ENCODE assay signal across 6 cellular contexts in the genomic region with DNA sequence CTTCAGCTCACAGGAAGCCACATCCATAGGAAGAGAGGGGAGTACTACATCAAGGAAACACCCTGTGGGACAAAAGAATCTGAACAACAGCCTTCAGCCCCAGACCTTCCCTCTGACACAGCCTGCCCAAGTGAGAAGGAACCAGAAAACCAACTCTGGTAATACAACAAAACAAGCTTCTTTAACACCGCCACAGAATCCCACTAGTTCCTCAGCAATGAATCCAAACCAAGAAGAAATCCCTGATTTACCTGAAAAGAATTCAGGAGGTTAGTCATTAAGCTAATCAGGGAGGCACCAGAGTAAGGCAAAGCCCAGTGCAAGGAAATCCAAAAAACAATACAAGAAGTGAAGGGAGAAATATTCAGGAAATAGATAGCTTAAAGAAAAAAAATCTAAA.
A peak's percentile ranks its signal among the peaks of the same experiment; 100 is the strongest.
DNase-seq lines count a peak whose midpoint lies in the region; ATAC-seq, FAIRE-seq and TF ChIP-seq lines count a peak whose summit lies in the region.
"Not testable (repeated sequence)": the region's sequence is repeated elsewhere in the genome, so short reads cannot be mapped to it uniquely, and the experiment has no call there.

No MANE protein-coding gene starts in this region.

- CTCF ChIA-PET in Calu3 (lab: Charles Lee) = interaction anchor here (0.6 kb wide), 1 partner anchor 776 kb away, joined by 3 read pairs; no protein-coding TSS in a partner anchor

- H3K27ac ChIP-seq in RWPE2 (ENCODE audit: poor library complexity, severe bottlenecking) (peak overlapping the region; percentile 44), epithelial cell of prostate (peak overlapping the region; percentile 53)
- H3K27ac ChIP-seq in keratinocyte (ENCODE audit: control insufficient read depth, insufficient read depth, low read length) = not testable (repeated sequence)

- H2AFZ ChIP-seq in keratinocyte (ENCODE audit: control insufficient read depth, low read length) = peak overlapping the region; percentile 46

- 0 out of 3 replicates have a peak, but pooled peaks have one; percentile 23 for ATAC-seq in RWPE2 (ENCODE audit: low read depth)

- H3K4me3 ChIP-seq in RWPE2 (ENCODE audit: severe bottlenecking); bronchial epithelial cell (ENCODE audit: low read depth, low read length); keratinocyte (ENCODE audit: control insufficient read depth in 2 of 3, extremely low read depth in 1 of 3, insufficient read depth in 2 of 3, low read depth in 1 of 3, low read length in 3 of 3): not testable (repeated sequence)

- peaks cover 12% of the 10 kb centered on the region for H3K4me1 ChIP-seq in RWPE2 (ENCODE audit: insufficient read depth, poor library complexity, severe bottlenecking)
- peaks cover 12% of the 10 kb centered on the region for H3K4me1 ChIP-seq in keratinocyte (ENCODE audit: control insufficient read depth, extremely low read depth, insufficient read depth, low read length)

- not testable (repeated sequence) for H3K9me1 ChIP-seq in keratinocyte (ENCODE audit: control insufficient read depth, extremely low read depth, insufficient read depth, low read length)

- not testable (repeated sequence) for H3K4me3 Mint-ChIP-seq in Calu3 (ENCODE audit: low read depth, unreplicated experiment)

- H3K36me3 Mint-ChIP-seq in Calu3 (ENCODE audit: insufficient read depth, unreplicated experiment) = not testable (repeated sequence)

- H3K27me3 ChIP-seq in RWPE2 (ENCODE audit: insufficient read depth, poor library complexity, severe bottlenecking); bronchial epithelial cell (ENCODE audit: control insufficient read depth, insufficient read depth, low read length); keratinocyte (ENCODE audit: control insufficient read depth, extremely low read depth, insufficient read depth, low read length): not testable (repeated sequence)

- H3K9me3 Mint-ChIP-seq in Calu3 (ENCODE audit: low read depth, unreplicated experiment) = not testable (repeated sequence)

- not testable (repeated sequence) for H3K36me3 ChIP-seq in RWPE2 (ENCODE audit: low read depth); bronchial epithelial cell (ENCODE audit: control insufficient read depth, insufficient read depth, low read length); keratinocyte (ENCODE audit: control insufficient read depth in 2 of 2, extremely low read depth in 1 of 2, insufficient read depth in 2 of 2, low read length in 2 of 2)

- dilution Hi-C loops in keratinocyte (cut with MboI; ENCODE audit: extremely low pct_ligation_motif_present, low sequenced_read_pairs) = not testable (repeated sequence)

- TF ChIP-seq CTCF in Calu3 (IDR thresholded peaks at IDR 0.05; ENCODE audit: unreplicated experiment); RWPE2 (IDR thresholded peaks at IDR 0.05; ENCODE audit: poor library complexity, severe bottlenecking); bronchial epithelial cell (IDR thresholded peaks at IDR 0.05; ENCODE audit: insufficient read depth, low read length, severe bottlenecking); keratinocyte (optimal IDR thresholded peaks at IDR 0.05 in 1 of 3, IDR thresholded peaks at IDR 0.05 in 1 of 3, conservative IDR thresholded peaks at IDR 0.05 in 1 of 3; ENCODE audit: extremely low read depth in 1 of 3, insufficient read depth in 2 of 3, low read length in 3 of 3): not testable (repeated sequence)

- not testable (repeated sequence) for DNase-seq in Calu3; RWPE2 (ENCODE audit: low spot score); epithelial cell of prostate (ENCODE audit: low read depth, low spot score); keratinocyte (ENCODE audit: low read depth, low spot score)
- DNase-seq in bronchial epithelial cell (ENCODE audit: low read depth) (peak; percentile 54), renal cortical epithelial cell (ENCODE audit: low read depth) (peak; percentile 62)

- H3K9me3 ChIP-seq in RWPE2 (ENCODE audit: severe bottlenecking); keratinocyte (ENCODE audit: control insufficient read depth, low read depth, low read length): not testable (repeated sequence)

- H3K4me2 ChIP-seq in keratinocyte (ENCODE audit: control insufficient read depth, extremely low read depth, insufficient read depth, low read depth, low read length) = peak overlapping the region; percentile 35

- H3K27ac Mint-ChIP-seq in Calu3 (ENCODE audit: unreplicated experiment) = peak overlapping the region; percentile 39

- not testable (repeated sequence) for H3K9ac ChIP-seq in keratinocyte (ENCODE audit: control insufficient read depth, extremely low read depth, insufficient read depth, low read length)

- peaks cover 18% of the 10 kb centered on the region for H3K4me1 Mint-ChIP-seq in Calu3 (ENCODE audit: low read depth, unreplicated experiment)

- H4K20me1 ChIP-seq in keratinocyte (ENCODE audit: control insufficient read depth, extremely low read depth, insufficient read depth, low read length) = not testable (repeated sequence)

- not testable (repeated sequence) for H3K79me2 ChIP-seq in keratinocyte (ENCODE audit: control insufficient read depth, insufficient read depth, low read length)

- not testable (repeated sequence) for FAIRE-seq in bronchial epithelial cell (lab: Jason Lieb, UNC); keratinocyte (lab: Jason Lieb, UNC)

- not testable (repeated sequence) for H3K27me3 Mint-ChIP-seq in Calu3 (ENCODE audit: unreplicated experiment)

- intact Hi-C loops in Calu3 (cut with micrococcal nuclease; ENCODE audit: unreplicated experiment) = not testable (repeated sequence)

- BruUV-seq in Calu3 (replicated peaks; lab: Mats Ljungman, UMichigan) = not testable (repeated sequence)
